Comparison of ENCODE assay signal across 17 cellular contexts in genomic region chr20:53911301-53911700, GRCh38.
"Had no signal": no experiment of that assay in that cellular context is flagged by ENCODE, and none has a peak within 500 bp of the region (broad histone marks: within the 10 kb centered on the region; RNA-seq: fewer than 3 reads in every experiment).

No MANE protein-coding gene starts in this region.

- H3K9me3 ChIP-seq: ascending aorta, breast epithelium, sigmoid colon, spleen had no signal

- DNase-seq: activated CD4-positive, alpha-beta T cell treated with anti-CD3 and anti-CD28 coated beads for 1 hour; activated CD4-positive, alpha-beta T cell treated with anti-CD3 and anti-CD28 coated beads, Interleukin-2, amount 50 U/mL, for 4 hours; activated gamma-delta T cell; activated T-cell treated with anti-CD3 and anti-CD28 coated beads, Interleukin-2, amount 50 U/mL, for 72 hours; cerebellar nuclear complex; foreskin melanocyte; mesendoderm; natural killer cell; sigmoid colon; spleen; stimulated activated CD4-positive, alpha-beta T cell treated with anti-CD3 and anti-CD28 coated beads, Interleukin-2, amount 100 ng/mL, for 24 hours; stimulated activated naive CD4-positive, alpha-beta T cell; T-cell; T1000 had no signal

- H3K4me3 ChIP-seq: ascending aorta, breast epithelium, sigmoid colon, spleen had no signal

- H3K4me1 ChIP-seq: breast epithelium had no signal

- H3K27me3 ChIP-seq: ascending aorta, breast epithelium, sigmoid colon, spleen had no signal

- ATAC-seq: activated T-cell treated with anti-CD3 and anti-CD28 coated beads, Interleukin-2, amount 50 U/mL, for 72 hours; natural killer cell; T-cell had no signal

- H3K36me3 ChIP-seq: ascending aorta, breast epithelium, sigmoid colon, spleen had no signal

- H3K27ac ChIP-seq: ascending aorta, breast epithelium, epithelial cell of prostate, sigmoid colon had no signal
